33 cellular contexts compared by ENCODE assay signal in the genomic region with DNA sequence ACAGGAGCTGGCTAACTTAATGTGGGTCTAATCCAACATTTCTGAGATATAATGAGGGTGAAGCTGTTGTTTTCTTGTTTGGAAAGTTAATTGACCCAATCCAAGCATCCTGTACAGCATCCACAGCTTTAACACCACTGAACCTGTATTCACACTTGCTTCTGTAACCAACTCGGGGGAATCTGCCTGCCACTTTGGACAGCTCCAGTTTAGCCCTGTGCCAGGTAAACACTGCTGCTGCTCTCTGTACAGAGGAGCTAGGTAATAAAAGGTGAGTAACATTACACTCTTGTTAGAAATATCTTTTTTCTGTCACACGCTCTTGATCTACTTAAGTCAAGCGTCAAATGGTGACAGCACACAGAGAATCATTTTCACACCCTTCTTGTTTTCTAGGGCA. TPM values are rescaled to one million over a fixed set of nuclear protein-coding genes. Genes with fewer than 3 reads are reported as not detected.
"Had no signal": no experiment of that assay in that cellular context is flagged by ENCODE, and none has a peak within 500 bp of the region (broad histone marks: within the 10 kb centered on the region; RNA-seq: fewer than 3 reads in every experiment).

No MANE protein-coding gene starts in this region.

- H3K27ac ChIP-seq: adrenal gland, body of pancreas, esophagus muscularis mucosa, foreskin keratinocyte, gastrocnemius medialis, heart left ventricle, WERI-Rb-1 had no signal

- H3K9me3 ChIP-seq: adrenal gland, body of pancreas, esophagus muscularis mucosa, gastrocnemius medialis, heart left ventricle had no signal

- DNase-seq: activated B cell treated with CpG ODN at 0.5 μM for 24 hours; activated CD4-positive, alpha-beta T cell treated with anti-CD3 and anti-CD28 coated beads for 48 hours; activated CD4-positive, alpha-beta T cell treated with anti-CD3 and anti-CD28 coated beads, Interleukin-2, amount 50 U/mL, for 1 hour; activated CD4-positive, alpha-beta T cell treated with anti-CD3 and anti-CD28 coated beads, Interleukin-2, amount 50 U/mL, for 48 hours; activated CD8-positive, alpha-beta memory T cell treated with anti-CD3 and anti-CD28 coated beads for 24 hours; activated CD8-positive, alpha-beta T cell treated with anti-CD3 and anti-CD28 coated beads for 36 hours; activated effector memory CD4-positive, alpha-beta T cell treated with anti-CD3 and anti-CD28 coated beads, Interleukin-2, amount 50 U/mL, for 16 hours; activated naive CD4-positive, alpha-beta T cell treated with anti-CD3 and anti-CD28 coated beads for 36 hours; activated naive CD8-positive, alpha-beta T cell treated with anti-CD3 and anti-CD28 coated beads for 36 hours; activated naive CD8-positive, alpha-beta T cell treated with anti-CD3 and anti-CD28 coated beads, Interleukin-2, amount 50 U/mL, for 24 hours; activated T-cell treated with anti-CD3 and anti-CD28 coated beads, Interleukin-2, amount 50 U/mL, for 48 hours; adrenal gland; amygdala; aorta; body of pancreas; caudate nucleus; cortex of kidney; dermis blood vessel endothelial cell; effector CD4-positive, alpha-beta T cell; effector memory CD8-positive, alpha-beta T cell; erythroblast; foreskin keratinocyte; gastrocnemius medialis; glutamatergic neuron; heart left ventricle; T1000; WERI-Rb-1 had no signal

- H3K4me1 ChIP-seq: adrenal gland, body of pancreas, esophagus muscularis mucosa, foreskin keratinocyte, gastrocnemius medialis, heart left ventricle had no signal

- FAIRE-seq: colon had no signal

- H3K4me3 ChIP-seq: adrenal gland, body of pancreas, esophagus muscularis mucosa, gastrocnemius medialis, heart left ventricle had no signal

- H3K27me3 ChIP-seq: adrenal gland, body of pancreas, esophagus muscularis mucosa, foreskin keratinocyte, gastrocnemius medialis had no signal

- H3K36me3 ChIP-seq: adrenal gland, esophagus muscularis mucosa, gastrocnemius medialis, heart left ventricle, WERI-Rb-1 had no signal

- ATAC-seq: activated CD4-positive, CD25-positive, alpha-beta regulatory T cell treated with anti-CD3 and anti-CD28 coated beads, Interleukin-2, amount 50 U/mL, for 24 hours; activated CD8-positive, alpha-beta T cell treated with anti-CD3 and anti-CD28 coated beads for 36 hours; activated naive CD8-positive, alpha-beta T cell treated with anti-CD3 and anti-CD28 coated beads, Interleukin-2, amount 50 U/mL, for 24 hours; body of pancreas; effector memory CD8-positive, alpha-beta T cell; foreskin keratinocyte; gastrocnemius medialis; heart left ventricle had no signal

RNA-seq across cellular contexts. Expression of a gene that starts 0.7 kb away (rescaled TPM):
- total RNA-seq: activated B cell treated with CpG ODN at 0.5 μM for 24 hours; activated CD8-positive, alpha-beta T cell treated with anti-CD3 and anti-CD28 coated beads for 36 hours; activated naive CD4-positive, alpha-beta T cell treated with anti-CD3 and anti-CD28 coated beads for 36 hours; activated naive CD8-positive, alpha-beta T cell treated with anti-CD3 and anti-CD28 coated beads for 36 hours; activated T-helper 1 cell treated with anti-CD3 and anti-CD28 coated beads, Interleukin-12 subunit alpha, Interleukin-12 subunit beta, Interleukin-2, Interleukin-4 antibody, amounts not matched to agents 30 ng/mL and 10 ng/mL and 1 ng/mL, durations not matched to agents 14 hours and 24 hours and 36 hours; activated T-helper 2 cell treated with anti-CD3 and anti-CD28 coated beads, Interferon-gamma antibody, Interleukin-2, Interleukin-4, amounts not matched to agents 10 μg/mL and 5 μg/mL and 100 μg/mL, durations not matched to agents 14 hours and 24 hours and 36 hours; adrenal gland; aorta; body of pancreas; chondrocyte; dermis blood vessel endothelial cell; esophagus muscularis mucosa; foreskin keratinocyte; gastrocnemius medialis; heart left ventricle had no signal
- polyA plus RNA-seq: adrenal gland, aorta, foreskin keratinocyte, heart left ventricle had no signal

RNA-seq across cellular contexts. Expression of a gene that starts 32.1 kb away (rescaled TPM):
- total RNA-seq: activated B cell treated with CpG ODN at 0.5 μM for 24 hours; activated CD8-positive, alpha-beta T cell treated with anti-CD3 and anti-CD28 coated beads for 36 hours; activated naive CD4-positive, alpha-beta T cell treated with anti-CD3 and anti-CD28 coated beads for 36 hours; activated naive CD8-positive, alpha-beta T cell treated with anti-CD3 and anti-CD28 coated beads for 36 hours; activated T-helper 1 cell treated with anti-CD3 and anti-CD28 coated beads, Interleukin-12 subunit alpha, Interleukin-12 subunit beta, Interleukin-2, Interleukin-4 antibody, amounts not matched to agents 30 ng/mL and 10 ng/mL and 1 ng/mL, durations not matched to agents 14 hours and 24 hours and 36 hours; activated T-helper 2 cell treated with anti-CD3 and anti-CD28 coated beads, Interferon-gamma antibody, Interleukin-2, Interleukin-4, amounts not matched to agents 10 μg/mL and 5 μg/mL and 100 μg/mL, durations not matched to agents 14 hours and 24 hours and 36 hours; adrenal gland; aorta; body of pancreas; chondrocyte; dermis blood vessel endothelial cell; esophagus muscularis mucosa; foreskin keratinocyte; gastrocnemius medialis; heart left ventricle had no signal
- polyA plus RNA-seq: adrenal gland, aorta, foreskin keratinocyte, heart left ventricle had no signal

RNA-seq across cellular contexts. Expression of a gene that starts 37.4 kb away (rescaled TPM):
- total RNA-seq: activated B cell treated with CpG ODN at 0.5 μM for 24 hours; activated CD8-positive, alpha-beta T cell treated with anti-CD3 and anti-CD28 coated beads for 36 hours; activated naive CD4-positive, alpha-beta T cell treated with anti-CD3 and anti-CD28 coated beads for 36 hours; activated naive CD8-positive, alpha-beta T cell treated with anti-CD3 and anti-CD28 coated beads for 36 hours; activated T-helper 1 cell treated with anti-CD3 and anti-CD28 coated beads, Interleukin-12 subunit alpha, Interleukin-12 subunit beta, Interleukin-2, Interleukin-4 antibody, amounts not matched to agents 30 ng/mL and 10 ng/mL and 1 ng/mL, durations not matched to agents 14 hours and 24 hours and 36 hours; activated T-helper 2 cell treated with anti-CD3 and anti-CD28 coated beads, Interferon-gamma antibody, Interleukin-2, Interleukin-4, amounts not matched to agents 10 μg/mL and 5 μg/mL and 100 μg/mL, durations not matched to agents 14 hours and 24 hours and 36 hours; adrenal gland; aorta; body of pancreas; chondrocyte; dermis blood vessel endothelial cell; esophagus muscularis mucosa; foreskin keratinocyte; gastrocnemius medialis; heart left ventricle had no signal
- polyA plus RNA-seq: adrenal gland, aorta, foreskin keratinocyte, heart left ventricle had no signal

RNA-seq across cellular contexts. Expression of a gene that starts 47.7 kb away (rescaled TPM):
- total RNA-seq: activated B cell treated with CpG ODN at 0.5 μM for 24 hours; activated CD8-positive, alpha-beta T cell treated with anti-CD3 and anti-CD28 coated beads for 36 hours; activated naive CD4-positive, alpha-beta T cell treated with anti-CD3 and anti-CD28 coated beads for 36 hours; activated naive CD8-positive, alpha-beta T cell treated with anti-CD3 and anti-CD28 coated beads for 36 hours; activated T-helper 1 cell treated with anti-CD3 and anti-CD28 coated beads, Interleukin-12 subunit alpha, Interleukin-12 subunit beta, Interleukin-2, Interleukin-4 antibody, amounts not matched to agents 30 ng/mL and 10 ng/mL and 1 ng/mL, durations not matched to agents 14 hours and 24 hours and 36 hours; activated T-helper 2 cell treated with anti-CD3 and anti-CD28 coated beads, Interferon-gamma antibody, Interleukin-2, Interleukin-4, amounts not matched to agents 10 μg/mL and 5 μg/mL and 100 μg/mL, durations not matched to agents 14 hours and 24 hours and 36 hours; adrenal gland; aorta; body of pancreas; chondrocyte; dermis blood vessel endothelial cell; esophagus muscularis mucosa; foreskin keratinocyte; gastrocnemius medialis; heart left ventricle had no signal
- polyA plus RNA-seq: adrenal gland, aorta, foreskin keratinocyte, heart left ventricle had no signal

RNA-seq across cellular contexts. Expression of a gene that starts 52.8 kb away (rescaled TPM):
- total RNA-seq: activated B cell treated with CpG ODN at 0.5 μM for 24 hours; activated CD8-positive, alpha-beta T cell treated with anti-CD3 and anti-CD28 coated beads for 36 hours; activated naive CD4-positive, alpha-beta T cell treated with anti-CD3 and anti-CD28 coated beads for 36 hours; activated naive CD8-positive, alpha-beta T cell treated with anti-CD3 and anti-CD28 coated beads for 36 hours; activated T-helper 1 cell treated with anti-CD3 and anti-CD28 coated beads, Interleukin-12 subunit alpha, Interleukin-12 subunit beta, Interleukin-2, Interleukin-4 antibody, amounts not matched to agents 30 ng/mL and 10 ng/mL and 1 ng/mL, durations not matched to agents 14 hours and 24 hours and 36 hours; activated T-helper 2 cell treated with anti-CD3 and anti-CD28 coated beads, Interferon-gamma antibody, Interleukin-2, Interleukin-4, amounts not matched to agents 10 μg/mL and 5 μg/mL and 100 μg/mL, durations not matched to agents 14 hours and 24 hours and 36 hours; adrenal gland; aorta; body of pancreas; chondrocyte; dermis blood vessel endothelial cell; esophagus muscularis mucosa; foreskin keratinocyte; gastrocnemius medialis; heart left ventricle had no signal
- polyA plus RNA-seq: adrenal gland, aorta, foreskin keratinocyte, heart left ventricle had no signal
